7 cellular contexts compared by ENCODE assay signal in the genomic region with DNA sequence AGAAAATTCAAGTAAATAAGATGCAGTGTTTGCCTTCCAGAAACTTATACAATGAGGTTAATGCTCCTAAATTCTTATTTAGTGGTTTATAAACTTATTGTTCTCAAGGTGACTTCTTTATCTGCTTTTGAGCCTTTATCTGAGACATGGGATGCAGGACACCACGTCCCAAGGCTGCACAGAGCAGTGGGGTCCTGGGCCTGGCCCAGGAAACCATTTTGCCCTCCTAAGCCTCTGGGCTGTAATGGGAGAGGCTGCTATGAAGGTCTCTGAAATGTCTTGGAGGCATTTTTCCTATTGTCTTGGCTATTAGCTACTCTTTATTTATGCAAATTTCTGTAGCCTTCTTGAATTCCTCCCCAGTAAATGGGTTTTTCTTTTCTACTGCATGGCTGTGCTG.
"Had no signal": no experiment of that assay in that cellular context is flagged by ENCODE, and none has a peak within 500 bp of the region (broad histone marks: within the 10 kb centered on the region; RNA-seq: fewer than 3 reads in every experiment).

No MANE protein-coding gene starts in this region.

- H3K27ac ChIP-seq: HL-60, KMS-11 had no signal

- FAIRE-seq: HTR-8/SVneo, K562 had no signal

- H3K4me3 ChIP-seq: K562 had no signal

- ATAC-seq: K562 had no signal

- H3K4me2 ChIP-seq: KMS-11 had no signal

- H3K9ac ChIP-seq: KMS-11 had no signal

- DNase-seq: IMR-90, KBM-7, KG1 had no signal
